ENCODE assay signal across 25 cellular contexts in the genomic region with DNA sequence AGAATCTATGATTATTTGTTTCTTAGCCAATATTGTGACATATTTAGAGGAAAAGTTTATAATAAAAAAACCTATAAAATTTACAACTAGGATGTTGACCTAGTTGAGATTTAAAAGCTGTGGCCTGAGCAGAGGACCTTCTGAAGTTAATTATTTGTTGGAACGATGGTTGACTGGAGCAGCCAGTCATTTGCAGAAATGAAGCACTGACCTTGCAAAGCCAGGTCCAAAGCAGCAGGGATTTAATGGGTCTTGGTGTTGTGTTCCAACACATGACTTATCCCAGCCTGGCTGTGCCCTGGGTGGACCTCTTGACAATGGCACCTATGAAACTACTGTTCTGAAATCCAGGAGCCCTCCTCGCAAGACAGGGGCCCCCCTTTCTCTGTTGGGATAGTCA.
"Had no signal": no experiment of that assay in that cellular context is flagged by ENCODE, and none has a peak within 500 bp of the region (broad histone marks: within the 10 kb centered on the region; RNA-seq: fewer than 3 reads in every experiment).

No MANE protein-coding gene starts in this region.

- DNase-seq: activated B cell treated with CpG ODN at 0.5 μM for 24 hours; activated CD4-positive, alpha-beta T cell treated with anti-CD3 and anti-CD28 coated beads, Interleukin-2, amount 50 U/mL, for 1 hour; activated CD8-positive, alpha-beta T cell treated with anti-CD3 and anti-CD28 coated beads, Interleukin-2, amount 10 ng/mL, durations not matched to agents 7 days and 5 days; activated naive CD4-positive, alpha-beta T cell; activated T-cell treated with anti-CD3 and anti-CD28 coated beads for 4 hours; activated T-cell treated with anti-CD3 and anti-CD28 coated beads, Interleukin-2, amount 50 U/mL, for 72 hours; central memory CD4-positive, alpha-beta T cell; foreskin melanocyte; heart right ventricle; islet precursor cell; left colon; midbrain; posterior cingulate gyrus; right lobe of liver; stimulated activated CD4-positive, alpha-beta T cell treated with anti-CD3 and anti-CD28 coated beads, Interleukin-2, amount 100 ng/mL, for 48 hours; stimulated activated naive CD8-positive, alpha-beta T cell treated with anti-CD3 and anti-CD28 coated beads, Interleukin-15, amount 100 ng/mL, for 72 hours; SW 1271; T-helper 17 cell; T1000; thyroid gland; upper lobe of left lung had no signal

- H3K27ac Mint-ChIP-seq: activated B cell treated with CpG ODN at 0.5 μM for 24 hours; activated CD8-positive, alpha-beta T cell treated with anti-CD3 and anti-CD28 coated beads, Interleukin-2, amount 10 ng/mL, durations not matched to agents 7 days and 5 days; activated naive CD4-positive, alpha-beta T cell treated with anti-CD3 and anti-CD28 coated beads, Interleukin-2, amount 50 U/mL, for 72 hours; activated T-cell treated with anti-CD3 and anti-CD28 coated beads, Interleukin-2, amount 50 U/mL, for 72 hours; natural killer cell treated with Interleukin-12 subunit alpha and Interleukin-12 subunit beta and Interleukin-15 and Interleukin-18, amount 100 ng/mL, for 72 hours; stimulated activated naive CD8-positive, alpha-beta T cell treated with anti-CD3 and anti-CD28 coated beads, Interleukin-15, amount 100 ng/mL, for 72 hours; T-helper 17 cell had no signal

- H3K27me3 ChIP-seq: breast epithelium, esophagus muscularis mucosa, heart right ventricle, right lobe of liver, thyroid gland, upper lobe of left lung had no signal

- ATAC-seq: activated CD8-positive, alpha-beta T cell treated with anti-CD3 and anti-CD28 coated beads, Interleukin-2, amount 10 ng/mL, durations not matched to agents 7 days and 5 days; activated naive CD4-positive, alpha-beta T cell treated with anti-CD3 and anti-CD28 coated beads, Interleukin-2, amount 50 U/mL, for 72 hours; activated T-cell treated with anti-CD3 and anti-CD28 coated beads, Interleukin-2, amount 50 U/mL, for 72 hours; heart right ventricle; left colon; natural killer cell treated with Interleukin-12 subunit alpha and Interleukin-12 subunit beta and Interleukin-15 and Interleukin-18, amount 100 ng/mL, for 72 hours; right lobe of liver; stimulated activated naive CD8-positive, alpha-beta T cell treated with anti-CD3 and anti-CD28 coated beads, Interleukin-15, amount 100 ng/mL, for 72 hours; T-helper 17 cell had no signal

- H3K36me3 Mint-ChIP-seq: activated naive CD4-positive, alpha-beta T cell treated with anti-CD3 and anti-CD28 coated beads, Interleukin-2, amount 50 U/mL, for 72 hours; natural killer cell treated with Interleukin-12 subunit alpha and Interleukin-12 subunit beta and Interleukin-15 and Interleukin-18, amount 100 ng/mL, for 72 hours had no signal

- H3K4me3 Mint-ChIP-seq: activated B cell treated with CpG ODN at 0.5 μM for 24 hours; activated CD8-positive, alpha-beta T cell treated with anti-CD3 and anti-CD28 coated beads, Interleukin-2, amount 10 ng/mL, durations not matched to agents 7 days and 5 days; activated T-cell treated with anti-CD3 and anti-CD28 coated beads, Interleukin-2, amount 50 U/mL, for 72 hours; natural killer cell treated with Interleukin-12 subunit alpha and Interleukin-12 subunit beta and Interleukin-15 and Interleukin-18, amount 100 ng/mL, for 72 hours; stimulated activated naive CD8-positive, alpha-beta T cell treated with anti-CD3 and anti-CD28 coated beads, Interleukin-15, amount 100 ng/mL, for 72 hours; T-helper 17 cell had no signal

- H3K4me3 ChIP-seq: breast epithelium, esophagus muscularis mucosa, heart right ventricle, right lobe of liver, thyroid gland, upper lobe of left lung had no signal

- H3K27me3 Mint-ChIP-seq: activated B cell treated with CpG ODN at 0.5 μM for 24 hours had no signal

- H3K27ac ChIP-seq: esophagus muscularis mucosa, heart right ventricle, right lobe of liver, thyroid gland, upper lobe of left lung had no signal

- H3K4me1 ChIP-seq: breast epithelium, right lobe of liver had no signal

- H3K36me3 ChIP-seq: breast epithelium, esophagus muscularis mucosa, heart right ventricle, right lobe of liver, upper lobe of left lung had no signal

- H3K9me3 Mint-ChIP-seq: activated B cell treated with CpG ODN at 0.5 μM for 24 hours; activated naive CD4-positive, alpha-beta T cell treated with anti-CD3 and anti-CD28 coated beads, Interleukin-2, amount 50 U/mL, for 72 hours; activated T-cell treated with anti-CD3 and anti-CD28 coated beads, Interleukin-2, amount 50 U/mL, for 72 hours; natural killer cell treated with Interleukin-12 subunit alpha and Interleukin-12 subunit beta and Interleukin-15 and Interleukin-18, amount 100 ng/mL, for 72 hours; stimulated activated naive CD8-positive, alpha-beta T cell treated with anti-CD3 and anti-CD28 coated beads, Interleukin-15, amount 100 ng/mL, for 72 hours had no signal

- H3K9me3 ChIP-seq: breast epithelium, esophagus muscularis mucosa, heart right ventricle, right lobe of liver, thyroid gland, upper lobe of left lung had no signal

- H3K4me1 Mint-ChIP-seq: T-helper 17 cell had no signal
